In the genomic region with DNA sequence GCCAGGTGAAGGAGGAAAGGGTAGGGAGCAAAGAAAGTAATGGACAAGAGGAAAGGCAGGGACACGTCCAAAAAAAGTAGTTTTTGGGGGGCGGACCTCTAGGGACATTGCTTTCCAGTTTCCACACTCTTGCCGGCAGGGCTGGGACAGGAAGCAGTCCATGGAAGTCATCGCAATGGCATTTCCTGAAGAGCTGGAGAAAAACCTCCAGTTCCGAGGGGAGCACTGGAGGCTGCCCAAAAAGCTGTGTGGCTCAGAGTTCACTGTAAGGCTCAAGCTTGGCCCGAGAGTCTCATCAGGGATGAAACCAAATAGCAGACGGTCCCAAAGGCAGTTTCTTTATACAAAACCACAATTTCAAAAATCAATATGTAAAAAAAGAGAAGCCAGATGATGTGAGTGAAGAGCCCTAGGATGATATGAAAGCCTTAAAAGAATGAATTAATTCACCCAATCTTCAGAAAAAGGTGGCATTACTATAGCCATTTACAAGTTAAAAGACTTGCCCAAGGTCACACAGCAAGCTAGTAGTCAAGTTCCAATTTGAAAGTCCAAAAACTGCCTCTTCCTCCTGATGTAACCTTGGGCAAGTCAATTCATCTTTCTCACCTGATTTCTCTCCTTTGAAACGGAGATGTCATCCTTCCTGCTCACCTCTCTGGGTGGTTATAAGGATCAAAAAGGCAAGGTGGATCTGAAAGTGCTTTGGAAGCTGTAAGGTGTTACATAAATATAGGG, we compare ENCODE assay signal across 8 cellular contexts. TPM values are rescaled to one million over a fixed set of nuclear protein-coding genes. Genes with fewer than 3 reads are reported as not detected.
DNase-seq lines count a peak whose midpoint lies in the region; TF ChIP-seq lines count a peak whose summit lies in the region.

No MANE protein-coding gene starts in this region.

- peaks cover 89% of the 10 kb centered on the region for H3K4me1 Mint-ChIP-seq in activated T-cell treated with anti-CD3 and anti-CD28 coated beads, Interleukin-2, amount 50 U/mL, for 24 hours (ENCODE audit: low read depth)
- peaks cover 77% of the 10 kb centered on the region for H3K4me1 Mint-ChIP-seq in MCF 10A (ENCODE audit: insufficient read depth, unreplicated experiment)

- H3K27me3 ChIP-seq in HAP-1 (ENCODE audit: low read depth), result no peaks in the 10 kb centered on the region

- H3K9me3 Mint-ChIP-seq in activated T-cell treated with anti-CD3 and anti-CD28 coated beads, Interleukin-2, amount 50 U/mL, for 24 hours, result no peaks in the 10 kb centered on the region
- no peaks in the 10 kb centered on the region for H3K9me3 Mint-ChIP-seq in MCF 10A (ENCODE audit: unreplicated experiment)

- CTCF ChIA-PET in MCF 10A (lab: Yijun Ruan, JAX), result interaction anchor here (0.5 to 21.5 kb wide), 11 partner anchors 7 to 576 kb away, joined by 3 to 626 read pairs (median 3); a partner anchor contains a TSS

- TSS peak; percentile 16 for BruUV-seq in MCF 10A (replicated peaks; lab: Mats Ljungman, UMichigan)

- no peak for TF ChIP-seq CTCF in MCF 10A (IDR thresholded peaks at IDR 0.05; ENCODE audit: unreplicated experiment)

- H3K27ac Mint-ChIP-seq in activated T-cell treated with anti-CD3 and anti-CD28 coated beads, Interleukin-2, amount 50 U/mL, for 24 hours, result peak overlapping the region; percentile 92
- peak overlapping the region; percentile 96 for H3K27ac Mint-ChIP-seq in MCF 10A (ENCODE audit: low read depth, unreplicated experiment)

- no peaks in the 10 kb centered on the region for H3K9me3 ChIP-seq in HAP-1

- H3K36me3 ChIP-seq in HAP-1 (replicated peaks), result peaks cover 38% of the 10 kb centered on the region

- H3K4me3 ChIP-seq in HAP-1, result no peak overlapping the region

- peak overlapping the region; percentile 93 for H3K4me3 Mint-ChIP-seq in activated T-cell treated with anti-CD3 and anti-CD28 coated beads, Interleukin-2, amount 50 U/mL, for 24 hours
- H3K4me3 Mint-ChIP-seq in MCF 10A (ENCODE audit: unreplicated experiment), result peak overlapping the region; percentile 70

- peaks cover 100% of the 10 kb centered on the region for H3K36me3 Mint-ChIP-seq in activated T-cell treated with anti-CD3 and anti-CD28 coated beads, Interleukin-2, amount 50 U/mL, for 24 hours (ENCODE audit: low read depth)
- peaks cover 69% of the 10 kb centered on the region for H3K36me3 Mint-ChIP-seq in MCF 10A (ENCODE audit: insufficient read depth, unreplicated experiment)

- POLR2A ChIA-PET in MCF 10A (lab: Yijun Ruan, JAX), result interaction anchor here (0.7 to 13.2 kb wide), 19 partner anchors 4 to 517 kb away, joined by 3 to 491 read pairs (median 6); a partner anchor contains a TSS

- no peak for DNase-seq in activated T-cell treated with anti-CD3 and anti-CD28 coated beads, Interleukin-2, amount 50 U/mL, for 24 hours
- no peak for DNase-seq in activated T-cell treated with anti-CD3 and anti-CD28 coated beads for 4 hours
- peak; percentile 91 for DNase-seq in MCF 10A (ENCODE audit: unreplicated experiment)
- DNase-seq in kidney glomerular epithelial cell (lab: John Stamatoyannopoulos, UW), result peak; percentile 75
- peak; percentile 95 for DNase-seq in stromal cell of bone marrow (ENCODE audit: low read depth)
- no peak for DNase-seq in NCI-H82 treated with DMSO at 0.1 percent for 48 hours (lab: John Stamatoyannopoulos, UW; ENCODE audit: unreplicated experiment)
- no peak for DNase-seq in NCI-H2029 (lab: John Stamatoyannopoulos, UW)
- DNase-seq in HAP-1 (ENCODE audit: low spot score in 2 of 2), result no peak

- H3K27me3 Mint-ChIP-seq in activated T-cell treated with anti-CD3 and anti-CD28 coated beads, Interleukin-2, amount 50 U/mL, for 24 hours, result no peaks in the 10 kb centered on the region
- no peaks in the 10 kb centered on the region for H3K27me3 Mint-ChIP-seq in MCF 10A (ENCODE audit: insufficient read depth, unreplicated experiment)

- in situ Hi-C loops in HAP-1 (cut with MboI; ENCODE audit: low sequenced_read_pairs), result no loop called here

- intact Hi-C loops in MCF 10A (cut with micrococcal nuclease), result no loop called here

- peaks cover 25% of the 10 kb centered on the region for H3K4me1 ChIP-seq in HAP-1

RNA-seq across cellular contexts. Expression of a gene that starts 9.2 kb away (rescaled TPM):
- 139 and 156 TPM in 2 replicates for total RNA-seq in MCF 10A (2022)

RNA-seq across cellular contexts. Expression of a gene that starts 25.6 kb away (rescaled TPM):
- total RNA-seq in MCF 10A (2022), result 45.3 and 79.6 TPM in 2 replicates

Comparison
In these comparisons a context has a peak if more than half of its experiments do, and no peak if none do; other contexts are left out.
1. DNase-seq: peak in MCF 10A (single experiment), kidney glomerular epithelial cell (single experiment) and stromal cell of bone marrow (single experiment); none in activated T-cell treated with anti-CD3 and anti-CD28 coated beads, Interleukin-2, amount 50 U/mL, for 24 hours (single experiment), activated T-cell treated with anti-CD3 and anti-CD28 coated beads for 4 hours (single experiment), NCI-H82 treated with DMSO at 0.1 percent for 48 hours (single experiment), NCI-H2029 (single experiment) and HAP-1 (0 of 2).